ENCODE assay signal across 7 cellular contexts in the genomic region with DNA sequence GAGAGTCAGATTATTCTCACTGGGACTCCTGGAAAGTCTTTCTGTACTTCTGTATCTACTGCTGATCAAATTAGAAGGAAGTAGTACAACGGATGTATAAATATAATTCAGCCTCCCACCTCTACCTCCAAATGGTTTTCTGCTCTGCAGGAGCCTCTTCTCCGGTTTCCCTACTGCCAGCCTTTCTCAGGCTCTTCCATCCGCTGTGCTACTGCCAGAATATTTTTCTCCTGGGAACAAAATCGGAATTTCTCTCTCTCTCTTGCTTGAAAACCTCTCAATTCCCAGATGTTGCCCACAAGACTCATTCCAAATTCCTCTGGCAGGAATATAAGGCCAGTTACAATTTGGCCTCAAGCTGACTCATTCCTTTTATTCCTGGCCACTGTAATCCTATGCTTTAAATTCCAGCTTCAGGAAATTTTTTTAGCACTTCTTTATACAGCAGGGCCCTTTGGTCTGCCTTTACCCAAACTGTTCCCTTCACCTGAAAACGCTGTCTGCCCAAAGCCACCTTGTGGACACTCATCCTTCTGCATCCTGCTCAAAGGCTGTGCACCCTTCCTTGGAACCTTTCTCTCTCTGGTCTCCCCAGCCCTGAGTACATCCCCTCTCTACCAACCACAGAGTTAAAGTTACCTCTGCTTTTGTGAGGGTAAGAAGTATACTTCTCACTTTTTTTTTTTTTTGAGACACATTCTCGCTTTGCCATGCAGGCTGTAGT.
A peak's percentile ranks its signal among the peaks of the same experiment; 100 is the strongest.
DNase-seq lines count a peak whose midpoint lies in the region; ATAC-seq, FAIRE-seq and TF ChIP-seq lines count a peak whose summit lies in the region.
"Not testable (repeated sequence)": the region's sequence is repeated elsewhere in the genome, so short reads cannot be mapped to it uniquely, and the experiment has no call there.

No MANE protein-coding gene starts in this region.

- H3K4me3 ChIP-seq in DND-41 (ENCODE audit: low read depth in 1 of 2, low read length in 2 of 2); H7 (ENCODE audit: insufficient read depth, low read depth, low read length); MG63; astrocyte (ENCODE audit: insufficient read depth, low read depth, low read length); fibroblast of mammary gland (ENCODE audit: control insufficient read depth, low read depth, low read length); smooth muscle cell: not testable (repeated sequence)

- not testable (repeated sequence) for H3K36me3 Mint-ChIP-seq in astrocyte (ENCODE audit: low read depth, unreplicated experiment)

- peaks cover 10% of the 10 kb centered on the region for H3K4me1 Mint-ChIP-seq in astrocyte (ENCODE audit: low read depth, unreplicated experiment)

- not testable (repeated sequence) for H4K20me1 ChIP-seq in DND-41 (ENCODE audit: insufficient read depth, low read length); astrocyte (ENCODE audit: insufficient read depth, low read length); smooth muscle cell (ENCODE audit: low read depth)

- H3K27me3 Mint-ChIP-seq in astrocyte (ENCODE audit: low read depth, unreplicated experiment), result not testable (repeated sequence)

- FAIRE-seq in astrocyte (lab: Jason Lieb, UNC), result not testable (repeated sequence)

- not testable (repeated sequence) for H3K27ac ChIP-seq in DND-41 (ENCODE audit: low read length); astrocyte (ENCODE audit: low read depth, low read length)
- H3K27ac ChIP-seq in smooth muscle cell (ENCODE audit: low read depth), result peak overlapping the region; percentile 38

- H3K27ac Mint-ChIP-seq in astrocyte (ENCODE audit: unreplicated experiment), result peak overlapping the region; percentile 60

- not testable (repeated sequence) for H2AFZ ChIP-seq in DND-41 (ENCODE audit: low read depth, low read length); astrocyte (ENCODE audit: low read depth, low read length)
- H2AFZ ChIP-seq in smooth muscle cell (ENCODE audit: low read depth), result peak overlapping the region; percentile 30

- peak; percentile 30 for TF ChIP-seq CTCF in DND-41 (IDR thresholded peaks at IDR 0.05; ENCODE audit: borderline replicate concordance, extremely low read depth, low read length, poor library complexity, severe bottlenecking)
- TF ChIP-seq CTCF in astrocyte (IDR thresholded peaks at IDR 0.05; ENCODE audit: insufficient read depth, low read depth, low read length); fibroblast of mammary gland (conservative IDR thresholded peaks at IDR 0.05; ENCODE audit: control insufficient read depth, insufficient read depth, low read depth, low read length); smooth muscle cell (IDR thresholded peaks at IDR 0.05; ENCODE audit: borderline replicate concordance, insufficient read depth, poor library complexity, severe bottlenecking): not testable (repeated sequence)

- not testable (repeated sequence) for H3K36me3 ChIP-seq in DND-41 (ENCODE audit: insufficient read depth, low read length); H7 (replicated peaks; ENCODE audit: control insufficient read depth, insufficient read depth, low read length); MG63; astrocyte (ENCODE audit: insufficient read depth, low read length); smooth muscle cell (ENCODE audit: low read depth)

- ATAC-seq in DND-41 (ENCODE audit: insufficient read depth, low read depth), result peak; percentile 55; the same call in 1 of the 3 replicates

- not testable (repeated sequence) for H3K9ac ChIP-seq in DND-41 (ENCODE audit: low read depth, low read length); astrocyte (ENCODE audit: low read length); smooth muscle cell (ENCODE audit: low read depth)

- not testable (repeated sequence) for H3K79me2 ChIP-seq in DND-41 (ENCODE audit: insufficient read depth, low read length); astrocyte (ENCODE audit: insufficient read depth, low read length); smooth muscle cell (ENCODE audit: low read depth)

- not testable (repeated sequence) for H3K9me3 ChIP-seq in DND-41 (ENCODE audit: insufficient read depth, low read length, severe bottlenecking); MG63; astrocyte (ENCODE audit: insufficient read depth, low read depth, low read length); smooth muscle cell (replicated peaks; ENCODE audit: low read depth)

- H3F3A ChIP-seq in smooth muscle cell (ENCODE audit: low read depth), result not testable (repeated sequence)

- H3K4me1 ChIP-seq in DND-41 (ENCODE audit: insufficient read depth, low read length); astrocyte (ENCODE audit: insufficient read depth, low read length); smooth muscle cell (ENCODE audit: low read depth): not testable (repeated sequence)

- H3K4me2 ChIP-seq in DND-41 (ENCODE audit: insufficient read depth, low read length); astrocyte (ENCODE audit: low read length): not testable (repeated sequence)
- H3K4me2 ChIP-seq in smooth muscle cell, result peak overlapping the region; percentile 26

- WGBS in smooth muscle cell (ENCODE audit: low lambda C conversion rate), result 61% methylated on average over 6 of the region's 6 CpGs

- not testable (repeated sequence) for DNase-seq in DND-41; astrocyte (ENCODE audit: low read depth); smooth muscle cell (lab: John Stamatoyannopoulos, UW; ENCODE audit: unreplicated experiment)
- DNase-seq in H7, result peak; percentile 1
- peak; percentile 36 for DNase-seq in MG63
- peak; percentile 71 for DNase-seq in fibroblast of mammary gland (ENCODE audit: low read depth)
- DNase-seq in islet precursor cell, result peak; percentile 56

- peaks cover 11% of the 10 kb centered on the region for H3K9me3 Mint-ChIP-seq in astrocyte (ENCODE audit: unreplicated experiment)

- H3K27me3 ChIP-seq in DND-41 (ENCODE audit: insufficient read depth, low read length, poor library complexity); H7 (ENCODE audit: control insufficient read depth, insufficient read depth, low read length); MG63; astrocyte (ENCODE audit: insufficient read depth, low read length); smooth muscle cell (ENCODE audit: low read depth): not testable (repeated sequence)

- H3K4me3 Mint-ChIP-seq in astrocyte (ENCODE audit: unreplicated experiment), result not testable (repeated sequence)
